In the genomic region with DNA sequence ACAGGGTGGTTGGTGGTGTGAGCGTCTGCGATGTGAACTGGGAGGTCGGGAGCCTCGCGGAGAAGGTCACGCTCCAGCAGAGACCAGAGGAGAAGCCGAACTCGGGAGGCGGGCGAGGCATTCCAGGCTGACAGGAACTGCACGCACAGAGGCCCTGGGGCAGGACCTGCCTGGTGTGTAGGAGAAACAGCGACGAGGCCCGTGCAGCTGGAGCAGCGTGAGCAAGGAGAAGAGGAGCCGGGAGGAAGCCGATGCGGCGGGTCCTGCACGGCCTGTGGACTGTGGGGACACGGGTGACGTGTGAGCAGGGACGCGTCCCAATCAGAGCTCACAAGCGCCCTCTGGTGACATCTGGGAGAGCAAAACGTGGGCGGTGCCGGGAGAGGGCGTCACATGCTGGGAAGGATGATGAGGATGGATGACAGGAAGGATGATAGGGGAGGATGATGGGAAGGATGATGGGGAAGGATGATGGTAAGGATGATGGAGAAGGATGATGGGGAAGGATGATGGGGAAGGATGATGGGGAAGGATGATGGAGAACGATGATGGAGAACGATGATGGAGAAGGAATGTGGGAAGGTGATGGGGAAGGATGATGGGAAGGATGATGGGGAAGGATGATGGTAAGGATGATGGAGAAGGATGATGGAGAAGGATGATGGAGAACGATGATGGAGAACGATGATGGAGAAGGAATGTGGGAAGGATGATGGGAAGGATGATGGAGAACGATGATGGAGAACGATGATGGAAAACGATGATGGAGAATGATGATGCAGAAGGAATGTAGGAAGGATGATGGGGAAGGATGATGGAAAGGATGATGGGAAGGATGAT, we compare ENCODE assay signal across 8 cellular contexts. TPM values are rescaled to one million over a fixed set of nuclear protein-coding genes. Genes with fewer than 3 reads are reported as not detected.
A peak's percentile ranks its signal among the peaks of the same experiment; 100 is the strongest.
DNase-seq lines count a peak whose midpoint lies in the region; ATAC-seq, FAIRE-seq and TF ChIP-seq lines count a peak whose summit lies in the region.

No MANE protein-coding gene starts in this region.

- H3K27ac ChIP-seq in keratinocyte (ENCODE audit: control insufficient read depth, insufficient read depth, low read length) = no peak overlapping the region

- H4K20me1 ChIP-seq in keratinocyte (ENCODE audit: control insufficient read depth, extremely low read depth, insufficient read depth, low read length) = no peaks in the 10 kb centered on the region

- no peaks in the 10 kb centered on the region for H3K79me2 ChIP-seq in keratinocyte (ENCODE audit: control insufficient read depth, insufficient read depth, low read length)

- dilution Hi-C loops in keratinocyte (cut with MboI; ENCODE audit: extremely low pct_ligation_motif_present, low sequenced_read_pairs) = no loop called here

- H3K4me3 ChIP-seq in cardiac fibroblast (replicated peaks in 1 of 2; ENCODE audit: low read depth in 2 of 2, low read length in 2 of 2) = peak overlapping the region in 1 of 2 donors; percentile 34
- no peak overlapping the region for H3K4me3 ChIP-seq in keratinocyte (ENCODE audit: control insufficient read depth in 2 of 3, extremely low read depth in 1 of 3, insufficient read depth in 2 of 3, low read depth in 1 of 3, low read length in 3 of 3)

- H3K27me3 ChIP-seq in keratinocyte (ENCODE audit: control insufficient read depth, extremely low read depth, insufficient read depth, low read length) = peaks cover 11% of the 10 kb centered on the region

- H3K36me3 ChIP-seq in keratinocyte (ENCODE audit: control insufficient read depth in 2 of 2, extremely low read depth in 1 of 2, insufficient read depth in 2 of 2, low read length in 2 of 2) = no peaks in the 10 kb centered on the region

- FAIRE-seq in keratinocyte (lab: Jason Lieb, UNC) = no peak

- H3K9ac ChIP-seq in keratinocyte (ENCODE audit: control insufficient read depth, extremely low read depth, insufficient read depth, low read length) = no peak overlapping the region

- ATAC-seq in GM18909 (IDR thresholded peaks at IDR 0.05; ENCODE audit: poor library complexity, unreplicated experiment) = no peak
- no peak for ATAC-seq in HG03565 (IDR thresholded peaks at IDR 0.05; ENCODE audit: unreplicated experiment)

- peak; percentile 19 for DNase-seq in activated CD4-positive, alpha-beta T cell treated with anti-CD3 and anti-CD28 coated beads for 1 hour
- DNase-seq in activated CD4-positive, alpha-beta T cell treated with anti-CD3 and anti-CD28 coated beads, Interleukin-2, amount 50 U/mL, for 4 hours = no peak
- DNase-seq in T follicular helper cell (ENCODE audit: low read depth) (peak; percentile 37), cardiac fibroblast (ENCODE audit: low read depth in 2 of 2) (peak; percentile 47 to 72), keratinocyte (ENCODE audit: low read depth, low spot score) (no peak)
- peak; percentile 25 to 31 for DNase-seq in stimulated activated CD4-positive, alpha-beta T cell treated with anti-CD3 and anti-CD28 coated beads, Interleukin-1b, Interleukin-23, amount 100 ng/mL, for 4 hours (ENCODE audit: low read depth in 2 of 2)

- no peaks in the 10 kb centered on the region for H3K9me1 ChIP-seq in keratinocyte (ENCODE audit: control insufficient read depth, extremely low read depth, insufficient read depth, low read length)

- H3K9me3 ChIP-seq in keratinocyte (ENCODE audit: control insufficient read depth, low read depth, low read length) = peaks cover 2% of the 10 kb centered on the region

- no peak overlapping the region for H3K4me2 ChIP-seq in keratinocyte (ENCODE audit: control insufficient read depth, extremely low read depth, insufficient read depth, low read depth, low read length)

- TF ChIP-seq CTCF in cardiac fibroblast (IDR thresholded peaks at IDR 0.05; ENCODE audit: low read depth, low read length) = peak; percentile 62
- TF ChIP-seq CTCF in keratinocyte (optimal IDR thresholded peaks at IDR 0.05 in 1 of 3, IDR thresholded peaks at IDR 0.05 in 1 of 3, conservative IDR thresholded peaks at IDR 0.05 in 1 of 3; ENCODE audit: extremely low read depth in 1 of 3, insufficient read depth in 2 of 3, low read length in 3 of 3) = peak; percentile 35 to 78 (median 72)

- peak overlapping the region; percentile 66 for H2AFZ ChIP-seq in keratinocyte (ENCODE audit: control insufficient read depth, low read length)

- H3K4me1 ChIP-seq in keratinocyte (ENCODE audit: control insufficient read depth, extremely low read depth, insufficient read depth, low read length) = no peaks in the 10 kb centered on the region

RNA-seq across cellular contexts. Expression of a gene that starts 16.1 kb away (rescaled TPM):
- 0.05 to 0.12 TPM (median 0.07 TPM) in 3 replicates for polyA plus RNA-seq in keratinocyte
- not detected for polyA plus RNA-seq in keratinocyte (2011; ENCODE audit: low read depth)
- not detected in 2 replicates for polyA plus RNA-seq in keratinocyte (2011; cell fraction: cytosol; rRNA removed)
- 0.24 and 0.65 TPM in 2 replicates for polyA plus RNA-seq in keratinocyte (2011; cell fraction: nucleus; rRNA removed)
- polyA plus RNA-seq in keratinocyte (2012; ENCODE audit: low replicate concordance) = 0.17 and 0.27 TPM in 2 replicates
- polyA minus RNA-seq in keratinocyte = not detected in 3 replicates
- not detected for polyA minus RNA-seq in keratinocyte (2011; cell fraction: cytosol; rRNA and poly(A)+ RNA removed)
- not detected in 2 replicates for polyA minus RNA-seq in keratinocyte (2011; cell fraction: nucleus; rRNA and poly(A)+ RNA removed)

RNA-seq across cellular contexts. Expression of a gene that starts 19.4 kb away (rescaled TPM):
- polyA plus RNA-seq in keratinocyte = 2.2 to 9.9 TPM (median 2.5 TPM) in 3 replicates
- 3.0 TPM for polyA plus RNA-seq in keratinocyte (2011; ENCODE audit: low read depth)
- 2.1 and 6.5 TPM in 2 replicates for polyA plus RNA-seq in keratinocyte (2011; cell fraction: cytosol; rRNA removed)
- 18.2 and 26.5 TPM in 2 replicates for polyA plus RNA-seq in keratinocyte (2011; cell fraction: nucleus; rRNA removed)
- 3.4 and 16.0 TPM in 2 replicates for polyA plus RNA-seq in keratinocyte (2012; ENCODE audit: low replicate concordance)
- 1.5 to 4.7 TPM (median 1.6 TPM) in 3 replicates for polyA minus RNA-seq in keratinocyte
- 15.0 TPM for polyA minus RNA-seq in keratinocyte (2011; cell fraction: cytosol; rRNA and poly(A)+ RNA removed)
- polyA minus RNA-seq in keratinocyte (2011; cell fraction: nucleus; rRNA and poly(A)+ RNA removed) = 3.7 and 6.4 TPM in 2 replicates

RNA-seq across cellular contexts. Expression of a gene that starts 27.1 kb away (rescaled TPM):
- 1.4 to 3.3 TPM (median 1.9 TPM) in 3 replicates for polyA plus RNA-seq in keratinocyte
- polyA plus RNA-seq in keratinocyte (2011; ENCODE audit: low read depth) = 0.24 TPM
- polyA plus RNA-seq in keratinocyte (2011; cell fraction: cytosol; rRNA removed) = 0.62 and 4.3 TPM in 2 replicates
- 1.6 and 3.5 TPM in 2 replicates for polyA plus RNA-seq in keratinocyte (2011; cell fraction: nucleus; rRNA removed)
- 1.8 and 5.8 TPM in 2 replicates for polyA plus RNA-seq in keratinocyte (2012; ENCODE audit: low replicate concordance)
- 0.35 to 0.79 TPM (median 0.40 TPM) in 3 replicates for polyA minus RNA-seq in keratinocyte
- 12.9 TPM for polyA minus RNA-seq in keratinocyte (2011; cell fraction: cytosol; rRNA and poly(A)+ RNA removed)
- polyA minus RNA-seq in keratinocyte (2011; cell fraction: nucleus; rRNA and poly(A)+ RNA removed) = 2.7 and 3.7 TPM in 2 replicates

RNA-seq across cellular contexts. Expression of a gene that starts 51.3 kb away (rescaled TPM):
- 47.5 to 72.0 TPM (median 48.6 TPM) in 3 replicates for polyA plus RNA-seq in keratinocyte
- 48.7 TPM for polyA plus RNA-seq in keratinocyte (2011; ENCODE audit: low read depth)
- 43.0 and 88.0 TPM in 2 replicates for polyA plus RNA-seq in keratinocyte (2011; cell fraction: cytosol; rRNA removed)
- 42.5 and 59.2 TPM in 2 replicates for polyA plus RNA-seq in keratinocyte (2011; cell fraction: nucleus; rRNA removed)
- 62.4 and 88.5 TPM in 2 replicates for polyA plus RNA-seq in keratinocyte (2012; ENCODE audit: low replicate concordance)
- 18.4 to 107 TPM (median 34.2 TPM) in 3 replicates for polyA minus RNA-seq in keratinocyte
- 68.9 TPM for polyA minus RNA-seq in keratinocyte (2011; cell fraction: cytosol; rRNA and poly(A)+ RNA removed)
- polyA minus RNA-seq in keratinocyte (2011; cell fraction: nucleus; rRNA and poly(A)+ RNA removed) = 15.1 and 17.7 TPM in 2 replicates

Comparison
In these comparisons a context has a peak if more than half of its experiments do, and no peak if none do; other contexts are left out.
1. DNase-seq: peak in activated CD4-positive, alpha-beta T cell treated with anti-CD3 and anti-CD28 coated beads for 1 hour (single experiment), T follicular helper cell (single experiment), cardiac fibroblast (2 of 2) and stimulated activated CD4-positive, alpha-beta T cell treated with anti-CD3 and anti-CD28 coated beads, Interleukin-1b, Interleukin-23, amount 100 ng/mL, for 4 hours (2 of 2); none in activated CD4-positive, alpha-beta T cell treated with anti-CD3 and anti-CD28 coated beads, Interleukin-2, amount 50 U/mL, for 4 hours (0 of 2) and keratinocyte (single experiment).